Comparison of ENCODE assay signal across 8 cellular contexts in genomic region chr19:48635263-48635965, GRCh38. TPM values are rescaled to one million over a fixed set of nuclear protein-coding genes. Genes with fewer than 3 reads are reported as not detected.
DNase-seq lines count a peak whose midpoint lies in the region; ATAC-seq lines count a peak whose summit lies in the region.

No MANE protein-coding gene starts in this region.

- DNase-seq in NCI-H1436 (lab: John Stamatoyannopoulos, UW) = peak; percentile 84
- no peak for DNase-seq in NCI-H1436 treated with DMSO at 0.1 percent for 48 hours (lab: John Stamatoyannopoulos, UW)
- DNase-seq in NCI-H1105 treated with DMSO at 0.1 percent for 48 hours (lab: John Stamatoyannopoulos, UW) = peak; percentile 42
- DNase-seq in activated CD4-positive, alpha-beta T cell treated with anti-CD3 and anti-CD28 coated beads for 48 hours = peak; percentile 79
- peak; percentile 30 to 83 for DNase-seq in lung microvascular endothelial cell (ENCODE audit: low read depth in 2 of 2)
- peak; percentile 48 for DNase-seq in stimulated activated CD8-positive, alpha-beta memory T cell treated with anti-CD3 and anti-CD28 coated beads, Interleukin-12 subunit alpha, Interleukin-12 subunit beta, amount 100 ng/mL, for 24 hours (ENCODE audit: extremely low read depth)

- intact Hi-C loops in dendritic cell treated with granulocyte-macrophage colony-stimulating factor and Interleukin-4, amounts not matched to agents 40 ng/mL and 50 ng/mL, for 4 days (cut with micrococcal nuclease) = no loop called here

- H3K36me3 Mint-ChIP-seq in dendritic cell treated with granulocyte-macrophage colony-stimulating factor and Interleukin-4, amounts not matched to agents 40 ng/mL and 50 ng/mL, for 4 days (ENCODE audit: low read depth) = peaks cover 79% of the 10 kb centered on the region

- peaks cover 79% of the 10 kb centered on the region for H3K4me1 Mint-ChIP-seq in dendritic cell treated with granulocyte-macrophage colony-stimulating factor and Interleukin-4, amounts not matched to agents 40 ng/mL and 50 ng/mL, for 4 days (ENCODE audit: low read depth)

- H3K27me3 Mint-ChIP-seq in dendritic cell treated with granulocyte-macrophage colony-stimulating factor and Interleukin-4, amounts not matched to agents 40 ng/mL and 50 ng/mL, for 4 days = no peaks in the 10 kb centered on the region

- H3K9me3 Mint-ChIP-seq in dendritic cell treated with granulocyte-macrophage colony-stimulating factor and Interleukin-4, amounts not matched to agents 40 ng/mL and 50 ng/mL, for 4 days = no peaks in the 10 kb centered on the region

- H3K4me3 Mint-ChIP-seq in dendritic cell treated with granulocyte-macrophage colony-stimulating factor and Interleukin-4, amounts not matched to agents 40 ng/mL and 50 ng/mL, for 4 days = peak overlapping the region; percentile 99

- H3K27ac Mint-ChIP-seq in dendritic cell treated with granulocyte-macrophage colony-stimulating factor and Interleukin-4, amounts not matched to agents 40 ng/mL and 50 ng/mL, for 4 days = peak overlapping the region; percentile 94

- no peak for ATAC-seq in HG02870 (IDR thresholded peaks at IDR 0.05; ENCODE audit: unreplicated experiment)

RNA-seq across cellular contexts. Expression of gene DBP, which starts 1.8 kb away (rescaled TPM):
- total RNA-seq in lung microvascular endothelial cell = 0.87 and 3.4 TPM in 2 replicates

RNA-seq across cellular contexts. Expression of gene CA11, which starts 10.6 kb away (rescaled TPM):
- total RNA-seq in lung microvascular endothelial cell = 3.1 and 8.1 TPM in 2 replicates

RNA-seq across cellular contexts. Expression of gene SPHK2, which starts 16.1 kb away (rescaled TPM):
- 5.4 and 6.3 TPM in 2 replicates for total RNA-seq in lung microvascular endothelial cell

RNA-seq across cellular contexts. Expression of gene RPL18, which starts 16.4 kb away (rescaled TPM):
- total RNA-seq in lung microvascular endothelial cell = 2,223 and 2,324 TPM in 2 replicates

RNA-seq across cellular contexts. Expression of gene FAM83E, which starts 20.5 kb away (rescaled TPM):
- 0.40 and 0.65 TPM in 2 replicates for total RNA-seq in lung microvascular endothelial cell
